Comparison of ENCODE assay signal across 1 cellular context in the genomic region with DNA sequence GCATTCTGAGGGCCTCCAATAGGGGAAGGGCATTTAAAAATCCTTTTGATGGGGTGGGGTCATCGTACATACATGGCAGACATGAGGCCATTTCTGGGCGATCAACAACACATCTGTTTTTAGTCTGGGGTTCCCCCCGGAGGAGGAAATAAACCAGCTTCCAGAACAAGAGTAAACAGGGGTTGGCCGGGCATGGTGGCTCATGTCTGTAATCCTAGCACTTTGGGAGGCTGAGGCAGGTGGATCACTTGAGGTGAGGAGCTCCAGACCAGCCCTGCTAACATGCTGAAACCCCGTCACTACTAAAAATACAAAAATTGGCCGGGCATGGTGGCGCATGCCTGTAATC.
TF ChIP-seq lines count a peak whose summit lies in the region.

No MANE protein-coding gene starts in this region.

TF ChIP-seq in SK-N-SH, 30 proteins besides CTCF, POLR2A, EP300 and RAD21 (continued from another document):
- TF ChIP-seq, protein P1, sequence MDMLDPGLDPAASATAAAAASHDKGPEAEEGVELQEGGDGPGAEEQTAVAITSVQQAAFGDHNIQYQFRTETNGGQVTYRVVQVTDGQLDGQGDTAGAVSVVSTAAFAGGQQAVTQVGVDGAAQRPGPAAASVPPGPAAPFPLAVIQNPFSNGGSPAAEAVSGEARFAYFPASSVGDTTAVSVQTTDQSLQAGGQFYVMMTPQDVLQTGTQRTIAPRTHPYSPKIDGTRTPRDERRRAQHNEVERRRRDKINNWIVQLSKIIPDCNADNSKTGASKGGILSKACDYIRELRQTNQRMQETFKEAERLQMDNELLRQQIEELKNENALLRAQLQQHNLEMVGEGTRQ (IDR thresholded peaks at IDR 0.05; ENCODE audit: borderline replicate concordance, low read depth, low read length), result no peak
- TF ChIP-seq FOSL2 (IDR thresholded peaks at IDR 0.05; ENCODE audit: borderline replicate concordance, low read depth) (no peak), REST (IDR thresholded peaks at IDR 0.05; ENCODE audit: low read depth, low read length) (no peak), MXI1 (IDR thresholded peaks at IDR 0.05; ENCODE audit: low read depth, low read length) (no peak), MAX (IDR thresholded peaks at IDR 0.05; ENCODE audit: low read depth) (no peak), SIN3A (IDR thresholded peaks at IDR 0.05; ENCODE audit: borderline replicate concordance, low read depth, low read length) (no peak), TAF1 (IDR thresholded peaks at IDR 0.05; ENCODE audit: borderline replicate concordance, low read depth, low read length) (no peak), RCOR1 (IDR thresholded peaks at IDR 0.05; ENCODE audit: low read length) (no peak), TEAD4 (IDR thresholded peaks at IDR 0.05; ENCODE audit: borderline replicate concordance, insufficient read depth) (no peak), GATA2 (CRISPR knock-in tag; IDR thresholded peaks at IDR 0.05) (no peak), RFX5 (IDR thresholded peaks at IDR 0.05; ENCODE audit: low read length) (no peak)
- TF ChIP-seq, protein P2, sequence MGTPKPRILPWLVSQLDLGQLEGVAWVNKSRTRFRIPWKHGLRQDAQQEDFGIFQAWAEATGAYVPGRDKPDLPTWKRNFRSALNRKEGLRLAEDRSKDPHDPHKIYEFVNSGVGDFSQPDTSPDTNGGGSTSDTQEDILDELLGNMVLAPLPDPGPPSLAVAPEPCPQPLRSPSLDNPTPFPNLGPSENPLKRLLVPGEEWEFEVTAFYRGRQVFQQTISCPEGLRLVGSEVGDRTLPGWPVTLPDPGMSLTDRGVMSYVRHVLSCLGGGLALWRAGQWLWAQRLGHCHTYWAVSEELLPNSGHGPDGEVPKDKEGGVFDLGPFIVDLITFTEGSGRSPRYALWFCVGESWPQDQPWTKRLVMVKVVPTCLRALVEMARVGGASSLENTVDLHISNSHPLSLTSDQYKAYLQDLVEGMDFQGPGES (IDR thresholded peaks at IDR 0.05; ENCODE audit: low read depth, low read length), result no peak
